ENCODE assay signal across 10 cellular contexts in the genomic region with DNA sequence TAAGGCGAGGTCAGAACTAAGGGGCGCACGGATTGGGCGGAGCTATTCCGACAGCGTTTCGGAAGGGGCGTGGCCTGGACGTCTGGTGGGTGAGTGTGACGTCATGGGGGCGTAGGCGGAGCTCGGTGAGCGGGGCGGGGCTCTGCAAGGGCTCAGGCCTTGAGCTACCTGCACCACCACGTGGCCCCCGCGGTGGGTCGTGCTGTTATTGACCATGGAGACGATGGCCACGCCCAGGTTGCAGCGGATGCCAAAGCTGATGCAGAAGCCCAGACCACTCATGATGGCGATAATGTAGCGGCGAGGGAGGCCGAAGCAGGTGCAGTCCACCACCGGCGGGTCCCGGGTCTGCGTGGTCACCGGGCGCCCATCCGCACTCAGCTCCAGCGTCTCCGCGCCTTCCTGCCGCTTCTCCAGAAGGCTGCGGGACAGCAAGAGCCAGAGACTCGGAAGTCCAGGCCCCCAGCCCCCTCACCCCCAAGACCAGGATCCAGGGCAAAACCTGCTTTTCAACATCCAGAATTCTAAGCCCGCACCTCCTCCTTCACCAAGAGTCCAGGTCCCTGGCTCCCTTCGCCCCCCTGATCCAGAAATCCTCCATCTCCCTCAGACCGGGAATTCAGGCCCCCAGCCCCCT. TPM values are rescaled to one million over a fixed set of nuclear protein-coding genes. Genes with fewer than 3 reads are reported as not detected.
DNase-seq lines count a peak whose midpoint lies in the region; ATAC-seq and TF ChIP-seq lines count a peak whose summit lies in the region.
"Had no signal": no experiment of that assay in that cellular context is flagged by ENCODE, and none has a peak within 500 bp of the region (broad histone marks: within the 10 kb centered on the region; RNA-seq: fewer than 3 reads in every experiment).

No MANE protein-coding gene starts in this region.

- H3K4me1 ChIP-seq in H9 (ENCODE audit: insufficient read depth, low read length) = no peaks in the 10 kb centered on the region

- CTCF ChIA-PET in activated B cell treated with CpG ODN at 0.5 μM for 24 hours (lab: Charles Lee) = no interaction called here

- peak overlapping the region; percentile 33 to 76; a peak in 4 of 5 replicates for H3K4me3 Mint-ChIP-seq in H9
- H3K4me3 Mint-ChIP-seq in activated B cell treated with CpG ODN at 0.5 μM for 24 hours = peak overlapping the region; percentile 7
- H3K4me3 Mint-ChIP-seq in effector memory CD8-positive, alpha-beta T cell = no peak overlapping the region

- peak; percentile 98 for DNase-seq in H9
- no peak for DNase-seq in activated B cell treated with CpG ODN at 0.5 μM for 24 hours
- peak in 1 of 3 experiments; percentile 41 for DNase-seq in effector memory CD8-positive, alpha-beta T cell
- peak; percentile 58 to 79 for DNase-seq in stimulated activated CD4-positive, alpha-beta T cell treated with anti-CD3 and anti-CD28 coated beads, Interleukin-4, amount 100 ng/mL, for 48 hours (ENCODE audit: low read depth in 2 of 2)
- DNase-seq in Ammon's horn (ENCODE audit: low spot score) = no peak
- DNase-seq: uterus had no signal

- peaks cover 11% of the 10 kb centered on the region for H3K23me2 ChIP-seq in H9 (ENCODE audit: insufficient read length, low read depth, low read length, poor library complexity, severe bottlenecking)

- H3K4me1 Mint-ChIP-seq in H9 (peaks cover 24 to 62% of the 10 kb centered on the region in 2 experiments), activated B cell treated with CpG ODN at 0.5 μM for 24 hours (peaks cover 39% of the 10 kb centered on the region)
- H3K4me1 Mint-ChIP-seq in effector memory CD8-positive, alpha-beta T cell (ENCODE audit: low read depth in 2 of 2) = peaks cover 17 to 25% of the 10 kb centered on the region in 2 donors

- H3K9me3 Mint-ChIP-seq in H9 = peaks cover 4 to 8% of the 10 kb centered on the region in 2 experiments; a peak in 3 of 5 replicates
- H3K9me3 Mint-ChIP-seq in activated B cell treated with CpG ODN at 0.5 μM for 24 hours = no peaks in the 10 kb centered on the region
- H3K9me3 Mint-ChIP-seq in effector memory CD8-positive, alpha-beta T cell = no peaks in the 10 kb centered on the region

- H3K27me3 Mint-ChIP-seq in H9 (ENCODE audit: low read depth) (peaks cover 88% of the 10 kb centered on the region), activated B cell treated with CpG ODN at 0.5 μM for 24 hours (peaks cover 82% of the 10 kb centered on the region)
- H3K27me3 Mint-ChIP-seq in effector memory CD8-positive, alpha-beta T cell = peaks cover 94 to 100% of the 10 kb centered on the region in 2 donors

- H3K14ac ChIP-seq in H9 (ENCODE audit: insufficient read depth, low read length) = no peak overlapping the region

- H3K79me1 ChIP-seq in H9 (ENCODE audit: insufficient read depth, low read depth, low read length, poor library complexity, severe bottlenecking) = no peaks in the 10 kb centered on the region

- TF ChIP-seq CTCF in H9 (conservative IDR thresholded peaks at IDR 0.05) (no peak), activated B cell treated with CpG ODN at 0.5 μM for 24 hours (IDR thresholded peaks at IDR 0.05) (no peak)

- H3K56ac ChIP-seq in H9 (ENCODE audit: insufficient read length, low read depth, low read length) = no peak overlapping the region

- no peak overlapping the region for H4K91ac ChIP-seq in H9 (ENCODE audit: insufficient read length, low read depth, low read length)

- no peak overlapping the region for H2BK12ac ChIP-seq in H9 (ENCODE audit: insufficient read length, low read depth, low read length)

- no peak overlapping the region for H2BK5ac ChIP-seq in H9 (ENCODE audit: insufficient read length, low read length)

- H3K27ac ChIP-seq in H9 (ENCODE audit: insufficient read length, low read depth, low read length) = no peak overlapping the region
- H3K27ac ChIP-seq: uterus had no signal

- no peak overlapping the region for H3K9ac ChIP-seq in H9 (ENCODE audit: extremely low read depth, insufficient read length, low read length)

- no peak overlapping the region for H3T11ph ChIP-seq in H9 (ENCODE audit: low read length)

- no peak overlapping the region for H2AFZ ChIP-seq in H9 (ENCODE audit: low read length)

- H3K4ac ChIP-seq in H9 (ENCODE audit: low read depth, low read length) = no peak overlapping the region

- H2BK120ac ChIP-seq in H9 (ENCODE audit: low read depth, low read length, poor library complexity, severe bottlenecking) = no peak overlapping the region

- ATAC-seq in activated B cell treated with CpG ODN at 0.5 μM for 24 hours (ENCODE audit: low read depth) = peak; percentile 50
- peak; percentile 31 for ATAC-seq in effector memory CD8-positive, alpha-beta T cell (replicated peaks)
- ATAC-seq in HG02885 (IDR thresholded peaks at IDR 0.05; ENCODE audit: poor library complexity, unreplicated experiment) = no peak
- ATAC-seq in GM19035 (IDR thresholded peaks at IDR 0.05; ENCODE audit: unreplicated experiment) = no peak
- ATAC-seq in esophagus mucosa = no peak

- H3K79me2 ChIP-seq in H9 (ENCODE audit: insufficient read depth, low read length) = no peaks in the 10 kb centered on the region

- H2BK15ac ChIP-seq in H9 (ENCODE audit: low read depth, low read length) = no peak overlapping the region

- no peak overlapping the region for H3K23ac ChIP-seq in H9 (ENCODE audit: insufficient read length, low read depth, low read length)

- H4K5ac ChIP-seq in H9 (ENCODE audit: insufficient read length, low read depth, low read length) = no peak overlapping the region

- no CpG with 5 or more reads among the region's 42 CpGs for WGBS in H9 (ENCODE audit: extremely low coverage, insufficient read length, low lambda C conversion rate)

- H2AK5ac ChIP-seq in H9 (ENCODE audit: insufficient read length, low read length) = no peak overlapping the region

- intact Hi-C loops in activated B cell treated with CpG ODN at 0.5 μM for 24 hours (cut with micrococcal nuclease) = no loop called here

- no peaks in the 10 kb centered on the region for H3K9me3 ChIP-seq in H9 (ENCODE audit: control insufficient read depth, low read depth, low read length)
- H3K9me3 ChIP-seq: uterus had no signal

- H3K36me3 Mint-ChIP-seq in H9 (ENCODE audit: insufficient read depth in 1 of 3, low read depth in 3 of 3) = peaks cover 3 to 9% (median 5%) of the 10 kb centered on the region in 3 experiments; a peak in 6 of 7 replicates
- no peaks in the 10 kb centered on the region for H3K36me3 Mint-ChIP-seq in activated B cell treated with CpG ODN at 0.5 μM for 24 hours (ENCODE audit: low read depth)
- peaks cover 5% of the 10 kb centered on the region for H3K36me3 Mint-ChIP-seq in effector memory CD8-positive, alpha-beta T cell (ENCODE audit: insufficient read depth)

- no peak overlapping the region for H2BK20ac ChIP-seq in H9 (ENCODE audit: low read depth, low read length, poor library complexity, severe bottlenecking)

- H3K4me2 ChIP-seq in H9 (ENCODE audit: insufficient read depth, insufficient read length, low read length) = peak overlapping the region; percentile 21

- peaks cover 36% of the 10 kb centered on the region; the same call in 1 of the 2 replicates for H3K27me3 ChIP-seq in H9 (ENCODE audit: insufficient read depth, low read length)

- H3K27ac Mint-ChIP-seq in H9 = peak overlapping the region in 2 of 3 experiments; percentile 22 to 88; a peak in 2 of 7 replicates
- H3K27ac Mint-ChIP-seq in activated B cell treated with CpG ODN at 0.5 μM for 24 hours = no peak overlapping the region
- H3K27ac Mint-ChIP-seq in effector memory CD8-positive, alpha-beta T cell = no peak overlapping the region

- H3K18ac ChIP-seq in H9 (ENCODE audit: insufficient read length, low read depth, low read length) = no peak overlapping the region

- POLR2A ChIA-PET in activated B cell treated with CpG ODN at 0.5 μM for 24 hours (lab: Charles Lee) = interaction anchor here (0.5 to 0.7 kb wide), 4 partner anchors 34 to 484 kb away, joined by 3 to 5 read pairs (median 4); a partner anchor contains a TSS

- H4K20me1 ChIP-seq in H9 (ENCODE audit: control insufficient read depth, insufficient read depth, insufficient read length) = no peaks in the 10 kb centered on the region

- H4K8ac ChIP-seq in H9 (replicated peaks; ENCODE audit: insufficient read length, low read depth, low read length) = no peak overlapping the region

RNA-seq across cellular contexts. Expression of a gene that starts 4.8 kb away (rescaled TPM):
- total RNA-seq in H9 (2021) = 1.1 and 1.3 TPM in 2 replicates
- total RNA-seq in activated B cell treated with CpG ODN at 0.5 μM for 24 hours = 0.15 and 0.55 TPM in 2 replicates
- not detected for total RNA-seq in esophagus mucosa

RNA-seq across cellular contexts. Expression of a gene that starts 11.3 kb away (rescaled TPM):
- total RNA-seq in H9 (2021) (1.1 and 1.3 TPM in 2 replicates), activated B cell treated with CpG ODN at 0.5 μM for 24 hours (not detected in 2 replicates), esophagus mucosa (not detected)
- total RNA-seq: renal cortical epithelial cell, uterus had no signal

RNA-seq across cellular contexts. Expression of a gene that starts 13.3 kb away (rescaled TPM):
- 0.92 and 0.96 TPM in 2 replicates for total RNA-seq in H9 (2021)
- total RNA-seq in activated B cell treated with CpG ODN at 0.5 μM for 24 hours = not detected in 2 replicates
- not detected for total RNA-seq in esophagus mucosa
- total RNA-seq: renal cortical epithelial cell, uterus had no signal

RNA-seq across cellular contexts. Expression of a gene that starts 15.1 kb away (rescaled TPM):
- 166 and 171 TPM in 2 replicates for total RNA-seq in H9 (2021)
- 110 and 111 TPM in 2 replicates for total RNA-seq in activated B cell treated with CpG ODN at 0.5 μM for 24 hours
- total RNA-seq in esophagus mucosa = 53.6 TPM

RNA-seq across cellular contexts. Expression of a gene that starts 16.5 kb away (rescaled TPM):
- 51.7 and 54.4 TPM in 2 replicates for total RNA-seq in H9 (2021)
- 61.4 and 61.6 TPM in 2 replicates for total RNA-seq in activated B cell treated with CpG ODN at 0.5 μM for 24 hours
- total RNA-seq in esophagus mucosa = 27.2 TPM

Comparison
In these comparisons a context has a peak if more than half of its experiments do, and no peak if none do; other contexts are left out.
1. DNase-seq: peak in H9 (single experiment) and stimulated activated CD4-positive, alpha-beta T cell treated with anti-CD3 and anti-CD28 coated beads, Interleukin-4, amount 100 ng/mL, for 48 hours (2 of 2); none in activated B cell treated with CpG ODN at 0.5 μM for 24 hours (single experiment) and Ammon's horn (single experiment).
2. H3K27ac Mint-ChIP-seq: peak in H9 (2 of 3); none in activated B cell treated with CpG ODN at 0.5 μM for 24 hours (single experiment) and effector memory CD8-positive, alpha-beta T cell (0 of 2).
3. H3K4me3 Mint-ChIP-seq: peak in H9 (2 of 2) and activated B cell treated with CpG ODN at 0.5 μM for 24 hours (single experiment); none in effector memory CD8-positive, alpha-beta T cell (0 of 2).
4. ATAC-seq: peak in activated B cell treated with CpG ODN at 0.5 μM for 24 hours (single experiment) and effector memory CD8-positive, alpha-beta T cell (single experiment); none in HG02885 (single experiment), GM19035 (single experiment) and esophagus mucosa (single experiment).